8 cellular contexts compared by ENCODE assay signal in the genomic region with DNA sequence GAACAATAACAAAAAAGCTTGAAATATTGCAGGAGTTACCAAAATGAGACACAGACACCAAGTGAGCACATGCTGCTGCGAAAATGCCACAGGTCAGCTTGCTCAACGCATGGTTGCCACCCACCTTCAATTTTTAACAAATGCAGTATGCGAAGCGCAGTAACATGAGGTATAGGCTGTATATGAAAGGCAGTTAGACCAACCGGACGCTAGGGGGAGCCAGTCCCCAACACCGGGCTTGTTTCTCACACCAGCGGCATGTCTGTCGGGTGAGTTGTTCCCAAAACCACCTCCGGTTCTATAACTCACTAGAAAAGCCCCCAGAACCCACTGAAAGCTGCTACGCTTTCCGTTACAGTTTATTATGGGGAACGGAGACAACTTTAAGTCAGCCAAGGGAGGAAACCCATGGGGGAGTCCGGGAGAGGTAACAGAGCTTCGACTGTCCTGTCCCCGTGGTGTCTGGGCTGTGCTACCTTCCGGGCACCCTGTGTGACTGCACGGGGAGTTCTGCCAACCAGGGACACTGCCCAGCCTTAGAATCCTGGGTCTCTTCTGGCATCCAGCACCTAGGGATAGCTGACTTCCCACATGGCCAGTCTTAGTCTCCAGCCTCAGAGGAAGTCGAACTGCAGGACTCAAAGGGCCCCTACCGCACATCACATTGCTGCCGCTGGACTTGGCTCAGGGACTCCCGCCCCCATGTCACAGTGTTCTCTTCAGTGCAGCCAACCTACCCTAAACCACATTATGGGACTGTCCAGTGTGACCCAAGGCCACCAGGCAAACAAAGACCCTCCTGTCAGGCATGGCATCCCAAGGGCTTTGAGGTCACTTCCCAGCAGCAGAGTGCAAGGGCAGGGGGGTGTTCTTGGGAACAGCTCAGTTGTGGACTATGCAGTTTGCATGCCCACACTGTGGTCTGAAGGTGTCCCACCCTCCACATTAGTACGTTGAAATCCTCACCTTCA. TPM values are rescaled to one million over a fixed set of nuclear protein-coding genes. Genes with fewer than 3 reads are reported as not detected.
DNase-seq lines count a peak whose midpoint lies in the region; ATAC-seq, FAIRE-seq and TF ChIP-seq lines count a peak whose summit lies in the region.

No MANE protein-coding gene starts in this region.

- H3K79me2 ChIP-seq in GM12878 (ENCODE audit: control insufficient read depth, insufficient read depth, low read length), result no peaks in the 10 kb centered on the region

- peak overlapping the region; percentile 82 for H3K4me2 ChIP-seq in GM12878 (ENCODE audit: control insufficient read depth, insufficient read depth)

- H3K27ac ChIP-seq in GM12878 (ENCODE audit: control insufficient read depth, insufficient read depth), result peak overlapping the region; percentile 52

- POLR2A ChIA-PET in AG04449 (lab: Yijun Ruan, JAX), result interaction anchor here (0.7 to 1.2 kb wide), 4 partner anchors 8 to 14 kb away, joined by 3 to 4 read pairs (median 3); partner anchors contain the start of gene RNF187
- POLR2A ChIA-PET in GM12878 (lab: Charles Lee), result interaction anchor here (0.8 to 1.6 kb wide), 2 partner anchors 11 to 15 kb away, joined by 3 to 4 read pairs; no protein-coding TSS in a partner anchor

- no peaks in the 10 kb centered on the region for H3K27me3 ChIP-seq in GM12878 (replicated peaks in 1 of 2; ENCODE audit: control insufficient read depth in 2 of 2, insufficient read depth in 2 of 2, low read length in 1 of 2)

- SMC1A ChIA-PET in GM12878 (lab: Charles Lee; ENCODE audit: uncharacterized antibody, unreplicated experiment), result interaction anchor here (0.8 to 2.3 kb wide), 8 partner anchors 10 to 754 kb away, joined by 3 to 10 read pairs (median 5); no protein-coding TSS in a partner anchor

- 20% methylated on average over 23 of the region's 23 CpGs for WGBS in GM12878 (ENCODE audit: insufficient coverage, insufficient replicate concordance, low lambda C conversion rate, missing lambda C conversion rate)

- H3K4me3 ChIP-seq in AG04449 (ENCODE audit: low read depth, low read length), result peak overlapping the region; percentile 33
- H3K4me3 ChIP-seq in GM12878, result no peak overlapping the region

- CTCF ChIA-PET in AG04449 (lab: Yijun Ruan, JAX), result interaction anchor here (0.7 to 2.9 kb wide), 31 partner anchors 9 to 728 kb away, joined by 3 to 57 read pairs (median 4); partner anchors contain the start of genes MRPL55 and RNF187
- CTCF ChIA-PET in GM12878 (lab: Yijun Ruan, JAX), result interaction anchor here (0.6 to 3.3 kb wide), 18 partner anchors 11 to 981 kb away, joined by 3 to 24 read pairs (median 4); partner anchors contain the start of gene RNF187

- TF ChIP-seq CTCF in AG04449 (IDR thresholded peaks at IDR 0.05; ENCODE audit: insufficient read depth, low read length, missing control alignments) (peak; percentile 92), GM12878 (IDR thresholded peaks at IDR 0.05 in 2 of 3, conservative IDR thresholded peaks at IDR 0.05 in 1 of 3; ENCODE audit: control insufficient read depth in 2 of 3, extremely low read depth in 1 of 3, insufficient read depth in 1 of 3, low read depth in 3 of 3, low read length in 3 of 3) (peak; percentile 91 to 96 (median 92))

- in situ Hi-C loops in GM12878 (cut with MboI), result loop anchor here (10.0 kb wide), 1 partner anchor 734 kb away; no protein-coding TSS in a partner anchor

- no peak for TF ChIP-seq EP300 in GM12878 (IDR thresholded peaks at IDR 0.05; ENCODE audit: borderline replicate concordance in 1 of 2, control insufficient read depth in 1 of 2, low read depth in 2 of 2, low read length in 2 of 2)

- H3K9ac ChIP-seq in GM12878 (ENCODE audit: control insufficient read depth, insufficient read depth, low read length), result no peak overlapping the region

- peak overlapping the region; percentile 37 for H2AFZ ChIP-seq in GM12878 (ENCODE audit: control insufficient read depth, low read depth, low read length)

- no peaks in the 10 kb centered on the region; a peak in 1 of 4 replicates for H3K36me3 ChIP-seq in GM12878 (ENCODE audit: control insufficient read depth in 2 of 2, insufficient read depth in 2 of 2, low read length in 1 of 2)

- no TSS peak for BruUV-seq in GM12878 (replicated peaks; lab: Mats Ljungman, UMichigan)

- ATAC-seq in GM18520 (IDR thresholded peaks at IDR 0.05; ENCODE audit: unreplicated experiment) (peak; percentile 93), HG03060 (IDR thresholded peaks at IDR 0.05; ENCODE audit: low read depth, unreplicated experiment) (peak; percentile 93), GM12878 (peak; percentile 98)

- H3K9me3 ChIP-seq in GM12878 (replicated peaks; ENCODE audit: control insufficient read depth, insufficient read depth, low read length), result no peaks in the 10 kb centered on the region

- RAD21 ChIA-PET in GM12878 (lab: Charles Lee; ENCODE audit: unreplicated experiment), result interaction anchor here (0.9 to 1.3 kb wide), 3 partner anchors 14 to 728 kb away, joined by 3 to 4 read pairs (median 4); no protein-coding TSS in a partner anchor

- no peaks in the 10 kb centered on the region for H4K20me1 ChIP-seq in GM12878 (ENCODE audit: control insufficient read depth, insufficient read depth)

- TF ChIP-seq POLR2A in GM12878 (IDR thresholded peaks at IDR 0.05; ENCODE audit: low read depth, low read length), result peak; percentile 3; the same call in 1 of the 2 replicates

- no peak for DNase-seq in AG04449 (ENCODE audit: low read depth, low spot score)
- peak; percentile 64 for DNase-seq in NCI-H2107 (lab: John Stamatoyannopoulos, UW)
- DNase-seq in GM12878 (ENCODE audit: low read depth, low spot score), result peak; percentile 78
- DNase-seq in iPS-NIHi11 (ENCODE audit: low spot score), result peak; percentile 86
- peak; percentile 77 to 85 for DNase-seq in stimulated activated CD4-positive, alpha-beta T cell treated with anti-CD3 and anti-CD28 coated beads, Interleukin-12 subunit alpha, Interleukin-12 subunit beta, amount 100 ng/mL, for 24 hours (ENCODE audit: low read depth in 2 of 2)

- peak; percentile 77 for TF ChIP-seq RAD21 in GM12878 (IDR thresholded peaks at IDR 0.05; ENCODE audit: insufficient read depth, low read depth, low read length)

- peak; percentile 80 for FAIRE-seq in TTC549 (lab: Jason Lieb, UNC)
- FAIRE-seq in GM12878 (lab: Jason Lieb, UNC), result peak; percentile 89

- H3K4me1 ChIP-seq in GM12878 (ENCODE audit: control insufficient read depth, insufficient read depth, low read length), result peaks cover 19% of the 10 kb centered on the region

- intact Hi-C loops in GM12878 (cut with micrococcal nuclease; ENCODE audit: unreplicated experiment), result loop anchor here (5.0 kb wide), 1 partner anchor 369 kb away; no protein-coding TSS in a partner anchor

TF ChIP-seq in GM12878, 131 proteins besides CTCF, POLR2A, EP300 and RAD21 (continues in another document):
- TF ChIP-seq YY1 (IDR thresholded peaks at IDR 0.05; ENCODE audit: low read depth, low read length), result peak; percentile 79
- TF ChIP-seq MXI1 (IDR thresholded peaks at IDR 0.05; ENCODE audit: low read depth, low read length), result peak; percentile 67; the same call in 1 of the 2 replicates
- peak; percentile 27 for TF ChIP-seq SMAD1 (IDR thresholded peaks at IDR 0.05; ENCODE audit: low read depth, partially characterized antibody)
- TF ChIP-seq ATF7 (IDR thresholded peaks at IDR 0.05; ENCODE audit: low read depth), result peak; percentile 42; the same call in 1 of the 2 replicates
- TF ChIP-seq IKZF2 (IDR thresholded peaks at IDR 0.05), result peak; percentile 70 to 76
- peak; percentile 68 for TF ChIP-seq IKZF1 (conservative IDR thresholded peaks at IDR 0.05)
- TF ChIP-seq POU2F2 (IDR thresholded peaks at IDR 0.05; ENCODE audit: borderline replicate concordance, low read depth, low read length), result peak; percentile 25; the same call in 1 of the 3 replicates
- peak; percentile 20; the same call in 1 of the 2 replicates for TF ChIP-seq SPI1 (IDR thresholded peaks at IDR 0.05; ENCODE audit: borderline replicate concordance, insufficient read depth, low read depth, low read length)
- peak; percentile 79 for TF ChIP-seq RUNX3 (IDR thresholded peaks at IDR 0.05; ENCODE audit: low read length)
- no peak for TF ChIP-seq STAT3 (IDR thresholded peaks at IDR 0.05; ENCODE audit: low read depth, low read length)
- peak; percentile 32; the same call in 1 of the 2 replicates for TF ChIP-seq PAX5 (IDR thresholded peaks at IDR 0.05; ENCODE audit: borderline replicate concordance, low read depth, low read length)
- peak; percentile 47; the same call in 1 of the 2 replicates for TF ChIP-seq CBFB (IDR thresholded peaks at IDR 0.05; ENCODE audit: low read depth)
- no peak for TF ChIP-seq ASH2L (IDR thresholded peaks at IDR 0.05; ENCODE audit: borderline replicate concordance, low read depth)

RNA-seq across cellular contexts. Expression of gene RNF187, which starts 14.0 kb away (rescaled TPM):
- 14.5 and 16.0 TPM in 2 replicates for total RNA-seq in GM12878 (2013; cell fraction: nucleolus; rRNA removed)
- total RNA-seq in GM12878 (2014; rRNA removed), result 27.1 and 40.0 TPM in 2 replicates
- total RNA-seq in GM12878 (2014; rRNA removed; fragmentation: Illumina TruSeq; extraction: Trizol), result 30.5 and 31.8 TPM in 2 replicates
- 116 and 125 TPM in 2 replicates for total RNA-seq in GM12878 (2021)
- polyA plus RNA-seq in GM12878 (2011; ENCODE audit: low read depth), result 21.0 TPM
- polyA plus RNA-seq in GM12878 (2011; rRNA removed), result 48.3 and 60.6 TPM in 2 replicates
- 75.9 and 79.5 TPM in 2 replicates for polyA plus RNA-seq in GM12878 (2011; cell fraction: cytosol; rRNA removed)
- polyA plus RNA-seq in GM12878 (2011; cell fraction: nucleus; rRNA removed), result 44.3 and 49.0 TPM in 2 replicates
- polyA plus RNA-seq in GM12878 (2012), result 53.3 and 70.1 TPM in 2 replicates
- polyA plus RNA-seq in GM12878 (2014; fragmentation: Illumina TruSeq; extraction: Trizol), result 15.3 and 37.7 TPM in 2 replicates
- 1 to 10 TPM; 2.6 to 9.7 TPM for polyA plus RNA-seq in GM12878 (2014; fragmentation: Nextera tagmentation; extraction: Ambion mirVana)
- polyA plus RNA-seq in GM12878 (2014; rRNA removed), result 41.9 and 45.3 TPM in 2 replicates
- polyA plus RNA-seq in GM12878 (2016; fragmentation: Nextera tagmentation; extraction: Ambion mirVana), result 10 to 100 TPM in 1 of 2 experiments, 1 to 10 TPM in 1; 9.9 to 14.5 TPM
- 36.0 and 60.5 TPM in 2 replicates for polyA minus RNA-seq in GM12878 (2011; rRNA and poly(A)+ RNA removed)
- polyA minus RNA-seq in GM12878 (2011; cell fraction: cytosol; rRNA and poly(A)+ RNA removed), result 27.3 and 34.6 TPM in 2 replicates
- polyA minus RNA-seq in GM12878 (2011; cell fraction: nucleus; rRNA and poly(A)+ RNA removed), result 9.1 and 16.1 TPM in 2 replicates
